In the genomic region with DNA sequence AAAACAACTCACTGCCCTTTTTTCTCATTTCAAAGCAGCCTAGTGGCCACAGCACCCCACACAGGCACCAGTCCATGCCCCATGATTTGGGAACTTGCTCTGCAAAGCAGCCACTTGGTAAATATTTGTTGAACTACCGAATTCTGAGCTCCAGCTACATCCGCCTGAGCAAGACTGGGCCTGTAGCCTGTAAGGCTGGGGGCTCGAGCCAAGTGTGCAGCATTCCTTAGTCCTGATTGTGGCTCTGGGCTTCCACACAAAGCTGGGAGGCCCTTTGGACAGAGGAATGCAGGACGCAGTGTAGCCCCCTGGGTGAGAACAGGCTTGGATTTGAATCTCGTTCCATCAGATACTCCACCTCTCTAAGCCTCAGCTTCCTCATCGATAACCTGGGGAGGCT, we compare ENCODE assay signal across 15 cellular contexts.
A peak's percentile ranks its signal among the peaks of the same experiment; 100 is the strongest.
DNase-seq lines count a peak whose midpoint lies in the region; ATAC-seq and TF ChIP-seq lines count a peak whose summit lies in the region.
"Had no signal": no experiment of that assay in that cellular context is flagged by ENCODE, and none has a peak within 500 bp of the region (broad histone marks: within the 10 kb centered on the region; RNA-seq: fewer than 3 reads in every experiment).

No MANE protein-coding gene starts in this region.

- H3K27ac ChIP-seq in left ventricle myocardium inferior (replicated peaks) (peak overlapping the region; percentile 51), gastrocnemius medialis (peak overlapping the region in 3 of 4 donors; percentile 7 to 39 (median 29)), thyroid gland (no peak overlapping the region)

- intact Hi-C loops in MCF 10A (cut with micrococcal nuclease) (loop anchor here (5.0 kb wide), 1 partner anchor 121 kb away; no protein-coding TSS in a partner anchor), left ventricle myocardium inferior (cut with micrococcal nuclease) (no loop called here), gastrocnemius medialis (cut with DNase I; ENCODE audit: low total_unique reads) (no loop called here), thyroid gland (cut with DNase I) (no loop called here)

- peaks cover 29% of the 10 kb centered on the region for H3K4me1 ChIP-seq in left ventricle myocardium inferior
- H3K4me1 ChIP-seq in gastrocnemius medialis = no peaks in the 10 kb centered on the region
- peaks cover 0 to 10% of the 10 kb centered on the region in 2 donors for H3K4me1 ChIP-seq in thyroid gland

- H3K36me3 Mint-ChIP-seq in MCF 10A (ENCODE audit: insufficient read depth, unreplicated experiment) = peaks cover 37% of the 10 kb centered on the region
- peaks cover 7% of the 10 kb centered on the region for H3K36me3 Mint-ChIP-seq in stimulated activated effector memory CD8-positive, alpha-beta T cell treated with anti-CD3 and anti-CD28 coated beads, Interleukin-12 subunit alpha, Interleukin-12 subunit beta, amount 100 ng/mL, for 72 hours

- H3K4me3 Mint-ChIP-seq in MCF 10A (ENCODE audit: unreplicated experiment) = no peak overlapping the region
- H3K4me3 Mint-ChIP-seq in stimulated activated effector memory CD8-positive, alpha-beta T cell treated with anti-CD3 and anti-CD28 coated beads, Interleukin-12 subunit alpha, Interleukin-12 subunit beta, amount 100 ng/mL, for 72 hours = no peak overlapping the region
- H3K4me3 Mint-ChIP-seq: activated naive CD4-positive, alpha-beta T cell treated with anti-CD3 and anti-CD28 coated beads, Interleukin-2, amount 10 ng/mL, durations not matched to agents 7 days and 5 days had no signal

- TF ChIP-seq CTCF in MCF 10A (IDR thresholded peaks at IDR 0.05; ENCODE audit: unreplicated experiment) (no peak), left ventricle myocardium inferior (IDR thresholded peaks at IDR 0.05; ENCODE audit: borderline replicate concordance) (no peak), gastrocnemius medialis (IDR thresholded peaks at IDR 0.05 in 4 of 5, conservative IDR thresholded peaks at IDR 0.05 in 1 of 5) (no peak), thyroid gland (IDR thresholded peaks at IDR 0.05) (no peak)

- WGBS in thyroid gland, 2 donors = 65 to 76% methylated on average over 5 to 6 of the region's 6 CpGs

- TF ChIP-seq POLR2A in gastrocnemius medialis (IDR thresholded peaks at IDR 0.05) (no peak), thyroid gland (IDR thresholded peaks at IDR 0.05) (no peak)

- POLR2A ChIA-PET in MCF 10A (lab: Yijun Ruan, JAX) = interaction anchor here (0.6 to 2.7 kb wide), 13 partner anchors 46 to 793 kb away, joined by 3 to 15 read pairs (median 6); a partner anchor contains a TSS

- no peaks in the 10 kb centered on the region for H3K9me3 ChIP-seq in left ventricle myocardium inferior (replicated peaks)
- no peaks in the 10 kb centered on the region for H3K9me3 ChIP-seq in gastrocnemius medialis
- H3K9me3 ChIP-seq in thyroid gland = no peaks in the 10 kb centered on the region
- H3K9me3 ChIP-seq: mucosa of descending colon had no signal

- DNase-seq in Ammon's horn (ENCODE audit: low spot score) = peak; percentile 43
- peak; percentile 81 for DNase-seq in MCF 10A (ENCODE audit: unreplicated experiment)
- peak; percentile 66 for DNase-seq in left ventricle myocardium inferior
- DNase-seq in gastrocnemius medialis = peak in 1 of 2 donors; percentile 60
- no peak for DNase-seq in NCI-H82 treated with DMSO at 0.1 percent for 48 hours (lab: John Stamatoyannopoulos, UW; ENCODE audit: unreplicated experiment)
- no peak for DNase-seq in thyroid gland
- DNase-seq in stimulated activated effector memory CD8-positive, alpha-beta T cell treated with anti-CD3 and anti-CD28 coated beads, Interleukin-12 subunit alpha, Interleukin-12 subunit beta, amount 100 ng/mL, for 72 hours (ENCODE audit: low spot score in 2 of 2) = no peak
- DNase-seq: activated CD4-positive, alpha-beta T cell treated with anti-CD3 and anti-CD28 coated beads, Interleukin-2, amount 50 U/mL, for 48 hours; activated naive CD4-positive, alpha-beta T cell treated with anti-CD3 and anti-CD28 coated beads, Interleukin-2, amount 10 ng/mL, durations not matched to agents 7 days and 5 days; AML-193; NCI-H2171; OCI-M1; T-helper 17 cell had no signal

- ATAC-seq in gastrocnemius medialis = peak; percentile 26 to 38
- ATAC-seq in HG03354 (IDR thresholded peaks at IDR 0.05; ENCODE audit: poor library complexity, severe bottlenecking, unreplicated experiment) = no peak
- no peak for ATAC-seq in stimulated activated effector memory CD8-positive, alpha-beta T cell treated with anti-CD3 and anti-CD28 coated beads, Interleukin-12 subunit alpha, Interleukin-12 subunit beta, amount 100 ng/mL, for 72 hours
- ATAC-seq: mucosa of descending colon, T-helper 17 cell had no signal

- H3K4me1 Mint-ChIP-seq in MCF 10A (ENCODE audit: insufficient read depth, unreplicated experiment) = peaks cover 27% of the 10 kb centered on the region
- H3K4me1 Mint-ChIP-seq in stimulated activated effector memory CD8-positive, alpha-beta T cell treated with anti-CD3 and anti-CD28 coated beads, Interleukin-12 subunit alpha, Interleukin-12 subunit beta, amount 100 ng/mL, for 72 hours = peaks cover 36% of the 10 kb centered on the region

- H3K36me3 ChIP-seq in left ventricle myocardium inferior (peaks cover 54% of the 10 kb centered on the region), gastrocnemius medialis (peaks cover 0 to 48% of the 10 kb centered on the region in 2 donors), thyroid gland (peaks cover 28 to 41% of the 10 kb centered on the region in 2 donors)

- no peaks in the 10 kb centered on the region for H3K9me3 Mint-ChIP-seq in MCF 10A (ENCODE audit: unreplicated experiment)
- no peaks in the 10 kb centered on the region for H3K9me3 Mint-ChIP-seq in stimulated activated effector memory CD8-positive, alpha-beta T cell treated with anti-CD3 and anti-CD28 coated beads, Interleukin-12 subunit alpha, Interleukin-12 subunit beta, amount 100 ng/mL, for 72 hours

- H3K4me3 ChIP-seq in left ventricle myocardium inferior (no peak overlapping the region), gastrocnemius medialis (no peak overlapping the region), thyroid gland (replicated peaks in 1 of 3) (no peak overlapping the region)
- H3K4me3 ChIP-seq: mucosa of descending colon had no signal

- BruUV-seq in MCF 10A (replicated peaks; lab: Mats Ljungman, UMichigan) = no TSS peak

- no peaks in the 10 kb centered on the region for H3K27me3 Mint-ChIP-seq in MCF 10A (ENCODE audit: insufficient read depth, unreplicated experiment)
- H3K27me3 Mint-ChIP-seq: activated naive CD4-positive, alpha-beta T cell treated with anti-CD3 and anti-CD28 coated beads, Interleukin-2, amount 10 ng/mL, durations not matched to agents 7 days and 5 days; T-helper 17 cell had no signal

- CTCF ChIA-PET in MCF 10A (lab: Yijun Ruan, JAX) = interaction anchor here (0.7 to 1.1 kb wide), 2 partner anchors 236 to 258 kb away, joined by 3 read pairs; no protein-coding TSS in a partner anchor

- in situ Hi-C loops in gastrocnemius medialis (cut with MboI; ENCODE audit: low sequenced_read_pairs in 4 of 4) = no loop called here

- no peaks in the 10 kb centered on the region for H3K27me3 ChIP-seq in left ventricle myocardium inferior (ENCODE audit: low read depth)
- H3K27me3 ChIP-seq in gastrocnemius medialis = no peaks in the 10 kb centered on the region
- H3K27me3 ChIP-seq in thyroid gland = no peaks in the 10 kb centered on the region

- peak overlapping the region; percentile 72 for H3K27ac Mint-ChIP-seq in MCF 10A (ENCODE audit: low read depth, unreplicated experiment)
- H3K27ac Mint-ChIP-seq in stimulated activated effector memory CD8-positive, alpha-beta T cell treated with anti-CD3 and anti-CD28 coated beads, Interleukin-12 subunit alpha, Interleukin-12 subunit beta, amount 100 ng/mL, for 72 hours = no peak overlapping the region
- H3K27ac Mint-ChIP-seq: T-helper 17 cell had no signal

Comparison
In these comparisons a context has a peak if more than half of its experiments do, and no peak if none do; other contexts are left out.
1. DNase-seq: peak in Ammon's horn (single experiment), MCF 10A (single experiment) and left ventricle myocardium inferior (single experiment); none in NCI-H82 treated with DMSO at 0.1 percent for 48 hours (single experiment), thyroid gland (0 of 2) and stimulated activated effector memory CD8-positive, alpha-beta T cell treated with anti-CD3 and anti-CD28 coated beads, Interleukin-12 subunit alpha, Interleukin-12 subunit beta, amount 100 ng/mL, for 72 hours (0 of 2).
2. H3K27ac ChIP-seq: peak in left ventricle myocardium inferior (single experiment) and gastrocnemius medialis (3 of 4); none in thyroid gland (0 of 3).
3. ATAC-seq: peak in gastrocnemius medialis (2 of 2); none in HG03354 (single experiment) and stimulated activated effector memory CD8-positive, alpha-beta T cell treated with anti-CD3 and anti-CD28 coated beads, Interleukin-12 subunit alpha, Interleukin-12 subunit beta, amount 100 ng/mL, for 72 hours (single experiment).